18 cellular contexts compared by ENCODE assay signal in the genomic region with DNA sequence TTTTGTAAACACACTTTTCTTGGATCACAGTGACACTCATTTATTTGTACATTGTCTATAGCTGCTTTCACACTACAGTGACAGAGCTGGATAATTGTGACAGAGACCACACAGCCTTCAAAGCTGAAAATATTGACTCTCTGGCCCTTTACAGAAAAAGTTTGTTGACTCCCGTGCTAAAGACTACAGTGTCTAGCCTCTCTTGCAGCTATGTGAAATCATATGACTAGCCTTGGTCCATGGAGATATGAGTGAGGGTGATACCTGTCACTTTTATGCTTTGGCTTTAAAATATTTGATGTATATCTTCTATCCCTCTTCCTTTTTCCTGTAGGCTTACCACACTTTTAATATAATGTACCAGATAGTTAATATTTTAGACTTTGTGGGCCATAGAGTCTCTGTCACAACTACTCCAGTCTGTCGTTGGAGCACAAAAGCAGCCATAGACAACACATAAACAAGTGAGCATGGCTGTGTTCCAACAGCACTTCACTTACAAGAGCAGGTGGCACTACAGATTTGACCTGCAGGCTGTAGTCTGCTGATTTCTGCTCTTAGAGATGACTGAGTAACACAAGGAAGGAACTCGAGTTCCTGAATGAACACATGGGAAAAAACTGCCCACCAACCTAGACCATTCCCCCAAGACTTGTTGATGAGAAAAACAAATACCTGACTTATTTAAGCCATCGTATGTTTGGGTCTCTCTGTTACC.
A peak's percentile ranks its signal among the peaks of the same experiment; 100 is the strongest.
DNase-seq lines count a peak whose midpoint lies in the region; ATAC-seq and TF ChIP-seq lines count a peak whose summit lies in the region.
"Had no signal": no experiment of that assay in that cellular context is flagged by ENCODE, and none has a peak within 500 bp of the region (broad histone marks: within the 10 kb centered on the region; RNA-seq: fewer than 3 reads in every experiment).

No MANE protein-coding gene starts in this region.

- H3K79me2 ChIP-seq in smooth muscle cell (ENCODE audit: low read depth): no peaks in the 10 kb centered on the region

- H3F3A ChIP-seq in smooth muscle cell (ENCODE audit: low read depth): peaks cover 16% of the 10 kb centered on the region

- no peak overlapping the region for H2AFZ ChIP-seq in smooth muscle cell (ENCODE audit: low read depth)

- DNase-seq in NCI-H2196 (lab: John Stamatoyannopoulos, UW; ENCODE audit: unreplicated experiment) (peak; percentile 6), NCI-H2196 treated with DMSO at 0.1 percent for 48 hours (lab: John Stamatoyannopoulos, UW; ENCODE audit: unreplicated experiment) (no peak), NCI-H1105 (lab: John Stamatoyannopoulos, UW) (peak; percentile 25), NCI-H774 (lab: John Stamatoyannopoulos, UW) (peak; percentile 31), smooth muscle cell (lab: John Stamatoyannopoulos, UW; ENCODE audit: unreplicated experiment) (no peak), RPMI8226 (no peak)
- DNase-seq: DND-41, GDM1, HFFc6, KBM-7, NCI-H1436, NCI-H2081 treated with DMSO at 0.1 percent for 48 hours, NCI-H526 had no signal

- peak overlapping the region; percentile 54 for H3K27ac ChIP-seq in smooth muscle cell (ENCODE audit: low read depth)
- H3K27ac ChIP-seq: C4-2B, HL-60 had no signal

- WGBS in smooth muscle cell (ENCODE audit: low lambda C conversion rate): 95% methylated on average over 4 of the region's 4 CpGs

- no peak for TF ChIP-seq CTCF in smooth muscle cell (IDR thresholded peaks at IDR 0.05; ENCODE audit: borderline replicate concordance, insufficient read depth, poor library complexity, severe bottlenecking)

- no peak overlapping the region for H3K4me3 ChIP-seq in smooth muscle cell

- no peak overlapping the region for H3K4me2 ChIP-seq in smooth muscle cell

- no peaks in the 10 kb centered on the region for H3K27me3 ChIP-seq in smooth muscle cell (ENCODE audit: low read depth)

- no peak overlapping the region for H3K9ac ChIP-seq in smooth muscle cell (ENCODE audit: low read depth)

- H4K20me1 ChIP-seq in smooth muscle cell (ENCODE audit: low read depth): no peaks in the 10 kb centered on the region

- no peaks in the 10 kb centered on the region for H3K9me3 ChIP-seq in smooth muscle cell (replicated peaks; ENCODE audit: low read depth)

- ATAC-seq in HG03025 (IDR thresholded peaks at IDR 0.05; ENCODE audit: low FRiP score, unreplicated experiment) (no peak), GM21529 (IDR thresholded peaks at IDR 0.05; ENCODE audit: unreplicated experiment) (no peak)
- ATAC-seq: Panc1 had no signal

- H3K4me1 ChIP-seq in smooth muscle cell (ENCODE audit: low read depth): peaks cover 11% of the 10 kb centered on the region

- no peaks in the 10 kb centered on the region for H3K36me3 ChIP-seq in smooth muscle cell (ENCODE audit: low read depth)

Comparison
In these comparisons a context has a peak if more than half of its experiments do, and no peak if none do; other contexts are left out.
1. DNase-seq: peak in NCI-H2196 (single experiment), NCI-H1105 (single experiment) and NCI-H774 (single experiment); none in NCI-H2196 treated with DMSO at 0.1 percent for 48 hours (single experiment), smooth muscle cell (single experiment) and RPMI8226 (single experiment).